ENCODE assay signal across 1 cellular context in the genomic region with DNA sequence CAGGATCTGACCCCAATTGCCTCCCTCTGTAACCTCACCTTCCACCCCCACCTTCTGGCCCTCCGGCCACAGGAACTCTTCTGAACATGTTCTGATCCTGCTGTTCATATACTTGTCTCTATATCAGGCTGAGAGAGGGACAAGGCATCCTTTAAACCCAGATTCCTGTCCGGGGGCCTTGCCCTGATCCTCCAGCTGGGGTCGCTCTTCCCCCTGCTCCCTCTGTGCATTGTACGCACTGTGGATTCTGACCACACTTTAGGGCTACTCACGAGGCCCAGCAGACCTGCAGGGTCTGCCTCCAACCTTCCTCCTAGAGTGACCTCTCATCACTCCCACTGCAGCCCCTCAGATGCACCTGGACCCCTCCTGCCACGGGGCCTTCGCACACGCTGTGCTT.
TF ChIP-seq lines count a peak whose summit lies in the region.

No MANE protein-coding gene starts in this region.

TF ChIP-seq in K562, 482 proteins besides CTCF, POLR2A, EP300 and RAD21 (continued from another document):
- TF ChIP-seq E2F1 (CRISPR knock-in tag; IDR thresholded peaks at IDR 0.05) (no peak), THRB (CRISPR knock-in tag; conservative IDR thresholded peaks at IDR 0.05) (no peak), SMARCE1 (IDR thresholded peaks at IDR 0.05) (no peak)
